Comparison of ENCODE assay signal across 13 cellular contexts in the genomic region with DNA sequence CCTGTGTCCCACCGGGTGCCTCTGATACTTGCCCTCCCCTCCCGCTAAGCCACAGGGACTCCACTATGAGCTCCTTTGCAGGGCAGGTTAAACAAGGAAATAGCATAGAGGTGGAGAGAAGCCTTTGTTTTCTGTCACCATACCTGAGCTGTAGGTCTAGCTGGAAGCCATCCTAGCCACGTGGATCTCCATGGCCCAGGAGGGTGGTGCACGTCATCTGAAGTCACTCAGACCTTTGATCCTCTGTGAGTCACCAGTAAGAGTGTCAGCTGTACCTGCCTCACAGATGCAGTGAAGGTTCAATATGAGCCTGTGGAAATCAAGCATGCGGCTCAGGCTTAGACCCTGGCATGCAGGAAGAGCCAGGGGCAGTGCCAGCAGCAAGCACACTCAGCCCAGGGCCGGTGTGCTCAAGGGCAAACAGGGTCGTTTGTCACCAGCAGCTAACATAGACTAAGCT. TPM values are rescaled to one million over a fixed set of nuclear protein-coding genes. Genes with fewer than 3 reads are reported as not detected.
DNase-seq lines count a peak whose midpoint lies in the region; ATAC-seq, FAIRE-seq and TF ChIP-seq lines count a peak whose summit lies in the region.
"Had no signal": no experiment of that assay in that cellular context is flagged by ENCODE, and none has a peak within 500 bp of the region (broad histone marks: within the 10 kb centered on the region; RNA-seq: fewer than 3 reads in every experiment).

No MANE protein-coding gene starts in this region.

- H3K9me2 ChIP-seq in HCT116 (ENCODE audit: insufficient read depth), result no peaks in the 10 kb centered on the region

- H3K27me3 ChIP-seq in HCT116 (ENCODE audit: insufficient read depth, low read length) (no peaks in the 10 kb centered on the region), K562 (ENCODE audit: control insufficient read depth in 2 of 2, insufficient read depth in 2 of 2, low read length in 2 of 2) (no peaks in the 10 kb centered on the region), liver (ENCODE audit: control insufficient read depth in 4 of 4, insufficient read depth in 4 of 4, low read length in 3 of 4) (no peaks in the 10 kb centered on the region)
- H3K27me3 ChIP-seq: sigmoid colon, upper lobe of left lung had no signal

- H3K9me1 ChIP-seq in K562 (ENCODE audit: control insufficient read depth, insufficient read depth, low read length), result peaks cover 2% of the 10 kb centered on the region

- H4K20me1 ChIP-seq in HCT116 (ENCODE audit: insufficient read depth) (no peaks in the 10 kb centered on the region), K562 (replicated peaks; ENCODE audit: control insufficient read depth, insufficient read depth, low read length) (no peaks in the 10 kb centered on the region)

- POLR2A ChIA-PET in HCT116 (lab: Charles Lee) (no interaction called here), K562 (lab: Yijun Ruan, JAX) (interaction anchor here (0.7 to 1.1 kb wide), 6 partner anchors 11 to 94 kb away, joined by 3 to 4 read pairs (median 4); no protein-coding TSS in a partner anchor)

- RAD21 ChIA-PET in HCT116 (lab: Charles Lee; ENCODE audit: low non-redundant PET in 1 of 2, low total read pairs in 2 of 2, uncharacterized antibody in 2 of 2, unreplicated experiment in 2 of 2), result interaction anchor here in 1 of 2 experiments (0.7 kb wide), 1 partner anchor 182 kb away, joined by 3 read pairs; no protein-coding TSS in a partner anchor

- no TSS peak for BruUV-seq in HCT116 (replicated peaks; lab: Mats Ljungman, UMichigan)
- no TSS peak for BruUV-seq in K562 (replicated peaks; lab: Mats Ljungman, UMichigan)

- H3K9me3 ChIP-seq in HCT116 (ENCODE audit: control insufficient read depth in 1 of 2, insufficient read depth in 1 of 2, low read depth in 1 of 2, low read length in 2 of 2) (peaks cover 2 to 7% of the 10 kb centered on the region in 2 experiments; a peak in 2 of 4 replicates), K562 (replicated peaks; ENCODE audit: control insufficient read depth, insufficient read depth, low read depth, low read length) (peaks cover 7% of the 10 kb centered on the region), liver (ENCODE audit: control insufficient read depth in 4 of 4, low read length in 3 of 4) (peaks cover 0 to 2% (median 1%) of the 10 kb centered on the region in 4 donors)

- peak overlapping the region; percentile 61 for H3K4me2 ChIP-seq in HCT116 (ENCODE audit: low read length)
- no peak overlapping the region for H3K4me2 ChIP-seq in K562 (ENCODE audit: insufficient read depth, low read length)

- 38% methylated on average over 7 of the region's 7 CpGs for WGBS in K562 (ENCODE audit: insufficient coverage, low coverage, missing lambda C conversion rate)
- WGBS in liver, result 39% methylated on average over 7 of the region's 7 CpGs

- no peak for TF ChIP-seq CTCF in HCT116 (IDR thresholded peaks at IDR 0.05 in 2 of 3, conservative IDR thresholded peaks at IDR 0.05 in 1 of 3; ENCODE audit: borderline replicate concordance in 1 of 3, insufficient read depth in 1 of 3, low read depth in 2 of 3, low read length in 2 of 3)
- no peak for TF ChIP-seq CTCF in K562 (IDR thresholded peaks at IDR 0.05 in 2 of 3, conservative IDR thresholded peaks at IDR 0.05 in 1 of 3; ENCODE audit: insufficient read depth in 2 of 3, low read depth in 1 of 3, low read length in 3 of 3)
- no peak for TF ChIP-seq CTCF in liver (IDR thresholded peaks at IDR 0.05; ENCODE audit: low read depth, low read length, missing input control)
- TF ChIP-seq CTCF in nephron progenitor cell (IDR thresholded peaks at IDR 0.05), result no peak

- H3K36me3 Mint-ChIP-seq in immature natural killer cell, result no peaks in the 10 kb centered on the region
- peaks cover 12% of the 10 kb centered on the region for H3K36me3 Mint-ChIP-seq in nephron progenitor cell (ENCODE audit: low read depth)

- intact Hi-C loops in HCT116 (cut with micrococcal nuclease) (no loop called here), K562 (cut with micrococcal nuclease) (no loop called here)

- DNase-seq in NCI-H748 (lab: John Stamatoyannopoulos, UW; ENCODE audit: unreplicated experiment) (peak; percentile 45), NCI-H748 treated with DMSO at 0.1 percent for 48 hours (lab: John Stamatoyannopoulos, UW) (no peak), HCT116 (ENCODE audit: low read depth, low spot score) (peak; percentile 68), K562 (ENCODE audit: extremely low read depth in 1 of 4, low spot score in 3 of 4) (peak in 1 of 4 experiments; percentile 20), immature natural killer cell (no peak), nephron progenitor cell (no peak), activated gamma-delta T cell (lab: John Stamatoyannopoulos, UW) (no peak)
- DNase-seq: sigmoid colon, upper lobe of left lung had no signal

- no peak overlapping the region; the same call in 1 of the 2 replicates for H3K27ac ChIP-seq in HCT116 (ENCODE audit: low read depth, low read length)
- no peak overlapping the region for H3K27ac ChIP-seq in K562 (ENCODE audit: extremely low read depth, low read depth, low read length)
- peak overlapping the region; percentile 88 to 97 for H3K27ac ChIP-seq in liver (ENCODE audit: low read depth in 1 of 2, low read length in 2 of 2)
- H3K27ac ChIP-seq: sigmoid colon, upper lobe of left lung had no signal

- in situ Hi-C loops in K562 (cut with MboI), result no loop called here

- CTCF ChIA-PET in HCT116 (lab: Charles Lee) (interaction anchor here (1.4 kb wide), 1 partner anchor 184 kb away, joined by 3 read pairs; no protein-coding TSS in a partner anchor), K562 (lab: Yijun Ruan, JAX; ENCODE audit: low intra/inter-chr PET ratio) (no interaction called here)

- H3K4me1 Mint-ChIP-seq in immature natural killer cell (no peaks in the 10 kb centered on the region), nephron progenitor cell (peaks cover 50% of the 10 kb centered on the region)

- H3K4me1 ChIP-seq in HCT116 (ENCODE audit: control insufficient read depth in 1 of 2, insufficient read depth in 2 of 2, low read length in 2 of 2) (peaks cover 11 to 18% of the 10 kb centered on the region in 2 experiments), K562 (replicated peaks in 1 of 2; ENCODE audit: control insufficient read depth in 2 of 2, insufficient read depth in 2 of 2, low read length in 2 of 2) (peaks cover 2% of the 10 kb centered on the region in 2 experiments; a peak in 3 of 5 replicates), liver (ENCODE audit: control insufficient read depth in 4 of 4, insufficient read depth in 4 of 4, low read length in 3 of 4) (peaks cover 10 to 41% (median 25%) of the 10 kb centered on the region in 4 donors)
- H3K4me1 ChIP-seq: sigmoid colon, upper lobe of left lung had no signal

- no peak overlapping the region for H2AFZ ChIP-seq in HCT116 (ENCODE audit: low read depth, low read length, poor library complexity, severe bottlenecking)
- peak overlapping the region; percentile 59 for H2AFZ ChIP-seq in K562 (ENCODE audit: low read depth, low read length)

- no peak for TF ChIP-seq RAD21 in HCT116 (IDR thresholded peaks at IDR 0.05; ENCODE audit: low read depth)
- no peak for TF ChIP-seq RAD21 in K562 (CRISPR knock-in tag; conservative IDR thresholded peaks at IDR 0.05 in 1 of 2, IDR thresholded peaks at IDR 0.05 in 1 of 2)
- TF ChIP-seq RAD21 in liver (IDR thresholded peaks at IDR 0.05), result peak; percentile 69 to 73

- H3K9ac ChIP-seq in HCT116 (ENCODE audit: low read length) (peak overlapping the region; percentile 33; the same call in 1 of the 2 replicates), K562 (ENCODE audit: insufficient read depth in 1 of 2, low read depth in 2 of 2, low read length in 2 of 2) (0 out of 4 replicates have a peak overlapping the region, but pooled peaks of 1 of the 2 experiments have one; percentile 40), liver (ENCODE audit: low read depth in 1 of 2, low read length in 2 of 2) (peak overlapping the region; percentile 45 to 73)

- FAIRE-seq in K562 (lab: Jason Lieb, UNC), result peak; percentile 77
- FAIRE-seq: astrocyte, endometrium, GM18507 had no signal

- H3K27ac Mint-ChIP-seq in immature natural killer cell, result no peak overlapping the region
- no peak overlapping the region for H3K27ac Mint-ChIP-seq in nephron progenitor cell

- H3K4me3 ChIP-seq in HCT116 (replicated peaks in 1 of 2; ENCODE audit: low read depth in 1 of 2, low read length in 2 of 2) (no peak overlapping the region), K562 (no peak overlapping the region), liver (ENCODE audit: low read depth in 1 of 3, low read length in 3 of 3) (no peak overlapping the region)
- H3K4me3 ChIP-seq: sigmoid colon, upper lobe of left lung had no signal

- no peaks in the 10 kb centered on the region for H3K9me3 Mint-ChIP-seq in immature natural killer cell
- peaks cover 16% of the 10 kb centered on the region for H3K9me3 Mint-ChIP-seq in nephron progenitor cell

- ATAC-seq in HCT116 (peak; percentile 89), K562 (peak; percentile 62)

- peaks cover 0 to 10% (median 4%) of the 10 kb centered on the region in 3 donors for H3K27me3 Mint-ChIP-seq in immature natural killer cell (ENCODE audit: low read depth in 3 of 3)
- peaks cover 15% of the 10 kb centered on the region for H3K27me3 Mint-ChIP-seq in nephron progenitor cell (ENCODE audit: low read depth, poor library complexity)

- TF ChIP-seq POLR2A in HCT116 (IDR thresholded peaks at IDR 0.05; ENCODE audit: borderline replicate concordance, extremely low read depth, insufficient read depth, insufficient read length), result no peak
- no peak for TF ChIP-seq POLR2A in K562 (conservative IDR thresholded peaks at IDR 0.05)

- H3K79me2 ChIP-seq in HCT116 (ENCODE audit: insufficient read depth, low read length) (no peaks in the 10 kb centered on the region), K562 (ENCODE audit: control insufficient read depth, insufficient read depth, low read length) (no peaks in the 10 kb centered on the region)

- H3K4me3 Mint-ChIP-seq in immature natural killer cell (no peak overlapping the region), nephron progenitor cell (no peak overlapping the region)

- no peaks in the 10 kb centered on the region for H3K36me3 ChIP-seq in HCT116 (ENCODE audit: control insufficient read depth in 1 of 2, insufficient read depth in 2 of 2, low read length in 2 of 2)
- no peaks in the 10 kb centered on the region for H3K36me3 ChIP-seq in K562 (ENCODE audit: control insufficient read depth, insufficient read depth, low read length)
- peaks cover 0 to 23% (median 9%) of the 10 kb centered on the region in 4 donors for H3K36me3 ChIP-seq in liver (ENCODE audit: control insufficient read depth in 4 of 4, insufficient read depth in 3 of 4, low read depth in 1 of 4, low read length in 3 of 4)

- TF ChIP-seq EP300 in K562 (IDR thresholded peaks at IDR 0.05; ENCODE audit: low read length), result no peak

RNA-seq across cellular contexts. Expression of a gene that starts 55.1 kb away (rescaled TPM):
- 92.6 TPM for total RNA-seq in HCT116 (2021; ENCODE audit: unreplicated experiment)
- polyA plus RNA-seq in HCT116 (2012), result 159 and 175 TPM in 2 replicates
- 1.7 and 3.4 TPM in 2 replicates for total RNA-seq in K562 (2011; cell fraction: chromatin; rRNA removed; ENCODE audit: low replicate concordance)
- 2.6 and 4.0 TPM in 2 replicates for total RNA-seq in K562 (2011; cell fraction: nucleolus; rRNA removed)
- total RNA-seq in K562 (2011; cell fraction: nucleoplasm; rRNA removed), result 1.6 and 2.4 TPM in 2 replicates
- 4.6 and 4.8 TPM in 2 replicates for total RNA-seq in K562 (2014; rRNA removed)
- total RNA-seq in K562 (2014; rRNA removed; fragmentation: Illumina TruSeq; extraction: Trizol), result 2.2 and 4.2 TPM in 2 replicates
- total RNA-seq in K562 (2015; rRNA removed; fragmentation: Illumina TruSeq; extraction: Trizol), result 1.5 and 1.7 TPM in 2 replicates
- 3.7 TPM in 2 replicates for total RNA-seq in K562 (2021)
- polyA plus RNA-seq in K562 (2011; rRNA removed), result 2.9 and 4.7 TPM in 2 replicates
- polyA plus RNA-seq in K562 (2011; cell fraction: cytosol; rRNA removed), result 3.0 and 5.3 TPM in 2 replicates
- polyA plus RNA-seq in K562 (2011; cell fraction: nucleus; rRNA removed), result 1.8 and 3.1 TPM in 2 replicates
- polyA plus RNA-seq in K562 (2012), result 2.6 and 82.8 TPM in 2 replicates
- polyA plus RNA-seq in K562 (2014; fragmentation: Illumina TruSeq; extraction: Trizol), result 5.7 and 5.9 TPM in 2 replicates
- 1 to 10 TPM; 1.7 to 3.6 TPM for polyA plus RNA-seq in K562 (2014; fragmentation: Nextera tagmentation; extraction: Ambion mirVana)
- 3.8 and 6.5 TPM in 2 replicates for polyA plus RNA-seq in K562 (2014; rRNA removed)
- polyA minus RNA-seq in K562 (2011; rRNA and poly(A)+ RNA removed), result 1.8 and 4.5 TPM in 2 replicates
- 13.4 and 14.5 TPM in 2 replicates for polyA minus RNA-seq in K562 (2011; cell fraction: cytosol; rRNA and poly(A)+ RNA removed)
- 2.6 and 3.0 TPM in 2 replicates for polyA minus RNA-seq in K562 (2011; cell fraction: nucleus; rRNA and poly(A)+ RNA removed)
- 100 to 1,000 TPM; 396 to 711 TPM for total RNA-seq in liver
- polyA plus RNA-seq in liver, result 100 to 1,000 TPM; 425 to 641 TPM
- polyA plus RNA-seq in immature natural killer cell, result not detected

Comparison
In these comparisons a context has a peak if more than half of its experiments do, and no peak if none do; other contexts are left out.
1. DNase-seq: peak in NCI-H748 (single experiment) and HCT116 (single experiment); none in NCI-H748 treated with DMSO at 0.1 percent for 48 hours (single experiment), immature natural killer cell (0 of 3), nephron progenitor cell (single experiment) and activated gamma-delta T cell (single experiment).
2. H3K27ac ChIP-seq: peak in liver (2 of 2); none in HCT116 (single experiment) and K562 (single experiment).
3. RNA of a gene that starts 55.1 kb away (total RNA-seq): 396 to 711 TPM in liver and 92.6 TPM in HCT116 (single experiment); 1.5 to 4.8 TPM in K562; every median in the first group is over 10 times any median in the second.